In the genomic region with DNA sequence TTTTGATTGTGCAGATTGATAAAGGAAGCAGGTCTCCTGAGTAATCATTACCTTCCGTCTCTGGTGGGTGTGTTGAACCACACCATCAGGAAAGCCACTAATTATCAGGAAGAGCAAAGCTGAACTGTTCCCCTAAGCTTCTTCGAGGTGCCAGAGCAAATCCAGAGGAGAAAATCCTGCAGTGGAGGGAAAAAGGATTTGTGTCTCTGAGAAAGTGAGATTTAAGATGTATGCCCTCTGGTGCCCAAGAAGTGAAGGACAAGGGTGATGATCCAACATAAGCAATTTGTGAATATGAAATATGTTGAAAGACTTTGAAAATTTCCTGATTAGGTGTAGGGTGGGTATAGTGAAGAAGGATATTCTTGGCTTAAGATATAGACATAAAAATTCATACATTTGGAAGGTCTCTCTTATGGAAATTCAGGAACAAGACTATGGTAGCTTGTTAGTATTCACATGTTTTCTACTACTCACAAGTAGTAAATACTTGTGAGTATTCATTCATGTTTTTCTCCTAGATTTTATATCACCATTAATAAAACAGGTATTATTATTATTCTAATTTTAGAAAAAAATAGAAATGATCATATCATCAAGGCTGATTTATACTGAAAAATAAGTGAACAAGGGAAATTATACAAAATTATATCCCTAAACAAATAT, we compare ENCODE assay signal across 8 cellular contexts. TPM values are rescaled to one million over a fixed set of nuclear protein-coding genes. Genes with fewer than 3 reads are reported as not detected.
DNase-seq lines count a peak whose midpoint lies in the region; ATAC-seq and TF ChIP-seq lines count a peak whose summit lies in the region.

No MANE protein-coding gene starts in this region.

- ATAC-seq in omental fat pad (ENCODE audit: low FRiP score), result no peak

- no peak overlapping the region for H3K4me3 Mint-ChIP-seq in endothelial cell (ENCODE audit: unreplicated experiment)

- in situ Hi-C loops in GM13977 (cut with MboI; ENCODE audit: low pct_unique_long_range_greater_than_20kb, low sequenced_read_pairs, unreplicated experiment), result no loop called here

- intact Hi-C loops in vagina (cut with DNase I), result loop anchor here (5.0 kb wide), 1 partner anchor 190 kb away; no protein-coding TSS in a partner anchor

- H3K4me1 ChIP-seq in vagina, result no peaks in the 10 kb centered on the region

- H3K27me3 Mint-ChIP-seq in endothelial cell (ENCODE audit: unreplicated experiment), result no peaks in the 10 kb centered on the region

- no peak overlapping the region for H3K4me3 ChIP-seq in NB4 (ENCODE audit: low read depth, low read length)
- H3K4me3 ChIP-seq in SK-N-MC, result no peak overlapping the region
- no peak overlapping the region for H3K4me3 ChIP-seq in vagina

- H3K27ac ChIP-seq in SK-N-MC (no peak overlapping the region), vagina (no peak overlapping the region)

- H3K36me3 ChIP-seq in SK-N-MC (ENCODE audit: insufficient read depth, low read length) (no peaks in the 10 kb centered on the region), vagina (no peaks in the 10 kb centered on the region)

- H3K27me3 ChIP-seq in vagina, result no peaks in the 10 kb centered on the region

- H3K27ac Mint-ChIP-seq in endothelial cell (ENCODE audit: unreplicated experiment), result peak overlapping the region; percentile 83

- peaks cover 10% of the 10 kb centered on the region; the same call in 1 of the 2 replicates for H3K9me3 ChIP-seq in SK-N-MC (ENCODE audit: low read depth, low read length)
- H3K9me3 ChIP-seq in vagina, result no peaks in the 10 kb centered on the region

- no peaks in the 10 kb centered on the region for H3K9me3 Mint-ChIP-seq in endothelial cell (ENCODE audit: unreplicated experiment)

- H3K9ac ChIP-seq in SK-N-MC (ENCODE audit: insufficient read length), result peak overlapping the region; percentile 5

- DNase-seq in Ammon's horn (ENCODE audit: low spot score) (peak; percentile 81), GM13977 (ENCODE audit: low spot score) (peak; percentile 49), NB4 (ENCODE audit: low read depth) (peak; percentile 61), SK-N-MC (ENCODE audit: low read depth, low spot score) (peak; percentile 87), endothelial cell (ENCODE audit: low spot score) (peak; percentile 35), medulla oblongata (ENCODE audit: extremely low spot score) (peak; percentile 84), vagina (ENCODE audit: extremely low spot score in 2 of 2) (no peak), omental fat pad (ENCODE audit: low spot score) (no peak)

- peaks cover 6% of the 10 kb centered on the region for H3K36me3 Mint-ChIP-seq in endothelial cell (ENCODE audit: low read depth, unreplicated experiment)

- TF ChIP-seq POLR2A in NB4 (IDR thresholded peaks at IDR 0.05; ENCODE audit: extremely low read depth, insufficient read length) (no peak), vagina (IDR thresholded peaks at IDR 0.05) (no peak)

- peaks cover 15% of the 10 kb centered on the region for H3K4me1 Mint-ChIP-seq in endothelial cell (ENCODE audit: unreplicated experiment)

- peak; percentile 60 for TF ChIP-seq CTCF in GM13977 (IDR thresholded peaks at IDR 0.05; ENCODE audit: extremely low read depth, insufficient read depth, missing control alignments)
- peak; percentile 62 for TF ChIP-seq CTCF in NB4 (IDR thresholded peaks at IDR 0.05; ENCODE audit: low read depth, low read length)
- TF ChIP-seq CTCF in endothelial cell (IDR thresholded peaks at IDR 0.05; ENCODE audit: unreplicated experiment), result peak; percentile 79
- TF ChIP-seq CTCF in vagina (IDR thresholded peaks at IDR 0.05), result peak; percentile 69 to 77 (median 73)
- peak in 1 of 3 donors; percentile 36 for TF ChIP-seq CTCF in omental fat pad (IDR thresholded peaks at IDR 0.05)

RNA-seq across cellular contexts. Expression of a gene that starts 34.8 kb away (rescaled TPM):
- total RNA-seq in endothelial cell (ENCODE audit: unreplicated experiment) (43.8 TPM), vagina (18.9 TPM), omental fat pad (10 to 100 TPM; 13.1 to 34.8 (median 19.5) TPM)

RNA-seq across cellular contexts. Expression of a gene that starts 59.7 kb away (rescaled TPM):
- 137 TPM for total RNA-seq in endothelial cell (ENCODE audit: unreplicated experiment)
- total RNA-seq in vagina, result 181 TPM
- 100 to 1,000 TPM in 1 of 4 donors, 10 to 100 TPM in 3; 57.4 to 130 (median 77.7) TPM for total RNA-seq in omental fat pad

Comparison
In these comparisons a context has a peak if more than half of its experiments do, and no peak if none do; other contexts are left out.
1. DNase-seq: peak in Ammon's horn (single experiment), GM13977 (single experiment), NB4 (single experiment), SK-N-MC (single experiment), endothelial cell (single experiment) and medulla oblongata (single experiment); none in vagina (0 of 2) and omental fat pad (single experiment).